In the genomic region with DNA sequence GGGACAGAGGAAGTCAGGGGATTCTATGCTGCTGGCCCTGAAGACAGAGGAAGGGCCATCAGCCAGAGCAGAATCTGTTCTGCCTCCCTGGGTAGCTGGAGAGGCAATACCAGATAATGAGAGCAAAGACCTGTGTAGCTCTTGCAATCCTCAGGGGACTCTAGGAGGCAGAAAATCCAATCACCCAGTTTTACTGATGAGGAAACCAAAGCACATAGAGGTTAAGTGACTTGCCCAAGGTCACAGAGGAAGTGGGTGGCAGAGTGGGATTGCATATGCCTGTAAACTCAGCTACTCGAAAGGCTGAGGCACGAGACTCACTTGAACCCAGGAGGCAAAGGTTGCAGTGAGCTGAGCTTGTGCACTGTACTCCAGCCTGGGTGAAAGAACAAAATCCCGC, we compare ENCODE assay signal across 29 cellular contexts.
"Had no signal": no experiment of that assay in that cellular context is flagged by ENCODE, and none has a peak within 500 bp of the region (broad histone marks: within the 10 kb centered on the region; RNA-seq: fewer than 3 reads in every experiment).

No MANE protein-coding gene starts in this region.

- DNase-seq: activated CD4-positive, alpha-beta T cell treated with anti-CD3 and anti-CD28 coated beads for 36 hours; activated CD4-positive, alpha-beta T cell treated with anti-CD3 and anti-CD28 coated beads, Interleukin-2, amount 10 ng/mL, durations not matched to agents 7 days and 5 days; activated CD4-positive, alpha-beta T cell treated with anti-CD3 and anti-CD28 coated beads, Interleukin-2, amount 50 U/mL, for 48 hours; activated CD8-positive, alpha-beta T cell treated with anti-CD3 and anti-CD28 coated beads, Interleukin-2, amount 10 ng/mL, durations not matched to agents 7 days and 5 days; activated effector memory CD4-positive, alpha-beta T cell treated with Interleukin-2 at 50 U/mL for 16 hours; activated naive CD4-positive, alpha-beta T cell treated with anti-CD3 and anti-CD28 coated beads, Interleukin-2, amount 10 ng/mL, durations not matched to agents 7 days and 5 days; activated naive CD8-positive, alpha-beta T cell treated with anti-CD3 and anti-CD28 coated beads, Interleukin-2, amount 50 U/mL, for 24 hours; activated T-cell treated with anti-CD3 and anti-CD28 coated beads for 4 hours; activated T-cell treated with anti-CD3 and anti-CD28 coated beads, Interleukin-2, amount 50 U/mL, for 48 hours; anterior cingulate cortex; brain microvascular endothelial cell; central memory CD4-positive, alpha-beta T cell; NCI-H1092; NCI-H1436 treated with DMSO at 0.1 percent for 48 hours; NCI-H187; NCI-H2029 treated with DMSO at 0.1 percent for 48 hours; NCI-H2107; NCI-H2171; NCI-H510A; NCI-H526; NCI-H748 treated with DMSO at 0.1 percent for 48 hours; SHP77 treated with DMSO at 0.1 percent for 48 hours had no signal

- H3K27me3 Mint-ChIP-seq: activated CD4-positive, alpha-beta T cell treated with anti-CD3 and anti-CD28 coated beads for 36 hours; activated CD4-positive, alpha-beta T cell treated with anti-CD3 and anti-CD28 coated beads, Interleukin-2, amount 10 ng/mL, durations not matched to agents 7 days and 5 days; activated naive CD8-positive, alpha-beta T cell had no signal

- H3K4me2 ChIP-seq: KMS-11 had no signal

- H3K4me3 Mint-ChIP-seq: activated CD4-positive, alpha-beta T cell treated with anti-CD3 and anti-CD28 coated beads for 36 hours; activated CD4-positive, alpha-beta T cell treated with anti-CD3 and anti-CD28 coated beads, Interleukin-2, amount 10 ng/mL, durations not matched to agents 7 days and 5 days; activated CD8-positive, alpha-beta T cell treated with anti-CD3 and anti-CD28 coated beads, Interleukin-2, amount 10 ng/mL, durations not matched to agents 7 days and 5 days; activated naive CD4-positive, alpha-beta T cell treated with anti-CD3 and anti-CD28 coated beads, Interleukin-2, amount 10 ng/mL, durations not matched to agents 7 days and 5 days; activated naive CD8-positive, alpha-beta T cell; activated naive CD8-positive, alpha-beta T cell treated with anti-CD3 and anti-CD28 coated beads, Interleukin-2, amount 50 U/mL, for 24 hours; T-helper 1 cell treated with Interleukin-12 subunit alpha and Interleukin-12 subunit beta and Interleukin-4 antibody, amounts not matched to agents 30 μg/mL and 1 μg/mL, for 36 hours; T-helper 2 cell treated with Interferon-gamma antibody and Interleukin-4, amounts not matched to agents 5 μg/mL and 100 μg/mL, for 36 hours; WTC11 had no signal

- H3K9me3 Mint-ChIP-seq: activated CD4-positive, alpha-beta T cell treated with anti-CD3 and anti-CD28 coated beads, Interleukin-2, amount 10 ng/mL, durations not matched to agents 7 days and 5 days; activated naive CD4-positive, alpha-beta T cell treated with anti-CD3 and anti-CD28 coated beads, Interleukin-2, amount 10 ng/mL, durations not matched to agents 7 days and 5 days; activated naive CD8-positive, alpha-beta T cell treated with anti-CD3 and anti-CD28 coated beads, Interleukin-2, amount 50 U/mL, for 24 hours; T-helper 1 cell treated with Interleukin-12 subunit alpha and Interleukin-12 subunit beta and Interleukin-4 antibody, amounts not matched to agents 30 μg/mL and 1 μg/mL, for 36 hours; T-helper 2 cell treated with Interferon-gamma antibody and Interleukin-4, amounts not matched to agents 5 μg/mL and 100 μg/mL, for 36 hours had no signal

- H3K36me3 Mint-ChIP-seq: activated naive CD4-positive, alpha-beta T cell treated with anti-CD3 and anti-CD28 coated beads, Interleukin-2, amount 10 ng/mL, durations not matched to agents 7 days and 5 days; activated naive CD8-positive, alpha-beta T cell had no signal

- H3K9ac ChIP-seq: KMS-11 had no signal

- H3K27me3 ChIP-seq: brain microvascular endothelial cell had no signal

- H3K27ac ChIP-seq: brain microvascular endothelial cell, KMS-11 had no signal

- H3K4me1 Mint-ChIP-seq: activated naive CD4-positive, alpha-beta T cell treated with anti-CD3 and anti-CD28 coated beads, Interleukin-2, amount 10 ng/mL, durations not matched to agents 7 days and 5 days had no signal

- H3K27ac Mint-ChIP-seq: activated CD4-positive, alpha-beta T cell treated with anti-CD3 and anti-CD28 coated beads for 36 hours; activated CD4-positive, alpha-beta T cell treated with anti-CD3 and anti-CD28 coated beads, Interleukin-2, amount 10 ng/mL, durations not matched to agents 7 days and 5 days; activated CD8-positive, alpha-beta T cell treated with anti-CD3 and anti-CD28 coated beads, Interleukin-2, amount 10 ng/mL, durations not matched to agents 7 days and 5 days; activated naive CD4-positive, alpha-beta T cell treated with anti-CD3 and anti-CD28 coated beads, Interleukin-2, amount 10 ng/mL, durations not matched to agents 7 days and 5 days; activated naive CD8-positive, alpha-beta T cell; activated naive CD8-positive, alpha-beta T cell treated with anti-CD3 and anti-CD28 coated beads, Interleukin-2, amount 50 U/mL, for 24 hours; T-helper 1 cell treated with Interleukin-12 subunit alpha and Interleukin-12 subunit beta and Interleukin-4 antibody, amounts not matched to agents 30 μg/mL and 1 μg/mL, for 36 hours; T-helper 2 cell treated with Interferon-gamma antibody and Interleukin-4, amounts not matched to agents 5 μg/mL and 100 μg/mL, for 36 hours; WTC11 had no signal

- H3K36me3 ChIP-seq: brain microvascular endothelial cell had no signal

- ATAC-seq: activated CD4-positive, alpha-beta T cell treated with anti-CD3 and anti-CD28 coated beads for 36 hours; activated CD4-positive, CD25-positive, alpha-beta regulatory T cell treated with anti-CD3 and anti-CD28 coated beads, Interleukin-2, amount 50 U/mL, for 24 hours; activated CD8-positive, alpha-beta T cell treated with anti-CD3 and anti-CD28 coated beads, Interleukin-2, amount 10 ng/mL, durations not matched to agents 7 days and 5 days; activated naive CD8-positive, alpha-beta T cell treated with anti-CD3 and anti-CD28 coated beads, Interleukin-2, amount 50 U/mL, for 24 hours; Panc1; WTC11 had no signal
